23 cellular contexts compared by ENCODE assay signal in the genomic region with DNA sequence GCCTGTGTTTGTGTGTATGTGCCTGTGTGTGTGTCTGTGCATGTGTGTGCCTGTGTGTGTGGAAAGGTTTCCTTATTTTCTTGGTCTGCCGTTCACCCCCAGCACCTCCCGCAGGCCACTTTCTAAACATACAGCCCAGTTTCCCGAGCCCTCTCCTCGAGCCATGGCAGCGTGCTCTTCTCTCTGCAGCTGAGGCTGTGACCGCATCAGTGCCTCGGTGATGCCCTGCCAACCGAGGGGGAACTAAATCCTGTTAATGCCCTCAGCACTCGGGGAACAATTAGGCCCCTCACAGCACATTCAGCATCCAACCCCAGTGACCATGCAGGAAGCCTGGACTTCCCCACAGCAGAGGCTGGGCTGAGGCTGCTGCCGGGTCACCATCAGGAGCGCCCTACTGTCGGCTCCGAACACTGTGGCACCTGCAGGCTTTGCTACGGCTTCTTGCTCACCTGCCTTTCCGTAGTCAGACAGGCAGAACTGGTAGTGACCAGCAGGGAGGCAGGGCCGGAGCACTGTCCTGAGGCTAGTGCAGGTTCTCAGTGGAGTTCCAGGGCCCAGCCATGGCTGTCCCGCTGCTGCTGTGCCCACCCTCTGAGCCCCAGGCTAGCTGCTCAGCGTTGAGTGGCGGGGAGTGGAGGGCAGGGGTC. TPM values are rescaled to one million over a fixed set of nuclear protein-coding genes. Genes with fewer than 3 reads are reported as not detected.
A peak's percentile ranks its signal among the peaks of the same experiment; 100 is the strongest.
DNase-seq lines count a peak whose midpoint lies in the region; ATAC-seq and TF ChIP-seq lines count a peak whose summit lies in the region.
"Had no signal": no experiment of that assay in that cellular context is flagged by ENCODE, and none has a peak within 500 bp of the region (broad histone marks: within the 10 kb centered on the region; RNA-seq: fewer than 3 reads in every experiment).

No MANE protein-coding gene starts in this region.

- no peaks in the 10 kb centered on the region for H3K9me3 ChIP-seq in right cardiac atrium (ENCODE audit: control insufficient read depth, low read length)
- H3K9me3 ChIP-seq in uterus = no peaks in the 10 kb centered on the region
- H3K9me3 ChIP-seq: SK-N-SH had no signal

- H3K27ac Mint-ChIP-seq in brain = peak overlapping the region in 3 of 5 experiments; percentile 20 to 55 (median 26)
- H3K27ac Mint-ChIP-seq in nephron progenitor cell = peak overlapping the region; percentile 91
- H3K27ac Mint-ChIP-seq: activated naive CD4-positive, alpha-beta T cell treated with anti-CD3 and anti-CD28 coated beads, Interleukin-2, amount 50 U/mL, for 24 hours; IgD-negative memory B cell; T-helper 2 cell treated with Interferon-gamma antibody and Interleukin-4, amounts not matched to agents 5 μg/mL and 100 μg/mL, for 36 hours had no signal

- TF ChIP-seq CTCF in brain (conservative IDR thresholded peaks at IDR 0.05) (no peak), nephron progenitor cell (IDR thresholded peaks at IDR 0.05) (no peak), uterus (IDR thresholded peaks at IDR 0.05) (no peak)

- H3K27me3 Mint-ChIP-seq in brain (no peaks in the 10 kb centered on the region), nephron progenitor cell (ENCODE audit: low read depth, poor library complexity) (peaks cover 12% of the 10 kb centered on the region)
- H3K27me3 Mint-ChIP-seq: activated naive CD4-positive, alpha-beta T cell treated with anti-CD3 and anti-CD28 coated beads, Interleukin-2, amount 50 U/mL, for 24 hours; naive thymus-derived CD8-positive, alpha-beta T cell had no signal

- H3K27me3 ChIP-seq in right cardiac atrium (ENCODE audit: control insufficient read depth, insufficient read depth) = no peaks in the 10 kb centered on the region
- H3K27me3 ChIP-seq in uterus = no peaks in the 10 kb centered on the region

- peak overlapping the region in 2 of 5 experiments; percentile 0 to 20 for H3K4me3 Mint-ChIP-seq in brain
- peak overlapping the region; percentile 47 for H3K4me3 Mint-ChIP-seq in nephron progenitor cell
- H3K4me3 Mint-ChIP-seq: activated naive CD4-positive, alpha-beta T cell treated with anti-CD3 and anti-CD28 coated beads, Interleukin-2, amount 50 U/mL, for 24 hours; IgD-negative memory B cell; T-helper 2 cell treated with Interferon-gamma antibody and Interleukin-4, amounts not matched to agents 5 μg/mL and 100 μg/mL, for 36 hours had no signal

- 86% methylated on average over 19 of the region's 19 CpGs for WGBS in right cardiac atrium

- H3K4me1 ChIP-seq in right cardiac atrium (ENCODE audit: control insufficient read depth, insufficient read depth, low read length) (peaks cover 11% of the 10 kb centered on the region), uterus (no peaks in the 10 kb centered on the region)

- no peaks in the 10 kb centered on the region for H3K36me3 ChIP-seq in uterus

- H3K4me1 Mint-ChIP-seq in brain = peaks cover 55% of the 10 kb centered on the region
- peaks cover 81% of the 10 kb centered on the region for H3K4me1 Mint-ChIP-seq in nephron progenitor cell
- H3K4me1 Mint-ChIP-seq: activated naive CD4-positive, alpha-beta T cell treated with anti-CD3 and anti-CD28 coated beads, Interleukin-2, amount 50 U/mL, for 24 hours had no signal

- DNase-seq in right cardiac atrium (peak in 1 of 3 donors; percentile 24), left cardiac atrium (no peak), nephron progenitor cell (no peak), uterus (no peak), DMS79 treated with DMSO at 0.1 percent for 48 hours (lab: John Stamatoyannopoulos, UW) (no peak)
- DNase-seq: activated CD4-positive, alpha-beta T cell treated with anti-CD3 and anti-CD28 coated beads, Interleukin-2, amount 50 U/mL, for 4 hours; activated CD4-positive, CD25-positive, alpha-beta regulatory T cell; anterior cingulate cortex; COR-L47; DMS79; left colon; naive thymus-derived CD8-positive, alpha-beta T cell; NCI-H1105; NCI-H2029; NCI-H748 treated with DMSO at 0.1 percent for 48 hours; posterior cingulate gyrus; SK-N-SH had no signal

- TF ChIP-seq POLR2A in uterus (IDR thresholded peaks at IDR 0.05) = no peak

- H3K27ac ChIP-seq in right cardiac atrium (ENCODE audit: low read length) (peak overlapping the region; percentile 19), uterus (no peak overlapping the region)

- H3K36me3 Mint-ChIP-seq in brain (peaks cover 29% of the 10 kb centered on the region), nephron progenitor cell (ENCODE audit: low read depth) (peaks cover 14% of the 10 kb centered on the region)
- H3K36me3 Mint-ChIP-seq: activated naive CD4-positive, alpha-beta T cell treated with anti-CD3 and anti-CD28 coated beads, Interleukin-2, amount 50 U/mL, for 24 hours; IgD-negative memory B cell had no signal

- ATAC-seq in right cardiac atrium (no peak), left cardiac atrium (no peak), GM21825 (IDR thresholded peaks at IDR 0.05; ENCODE audit: unreplicated experiment) (no peak), GM21423 (IDR thresholded peaks at IDR 0.05; ENCODE audit: unreplicated experiment) (no peak)
- ATAC-seq: left colon; naive thymus-derived CD8-positive, alpha-beta T cell had no signal

- H3K9me3 Mint-ChIP-seq in brain (peaks cover 0 to 3% (median 0%) of the 10 kb centered on the region in 5 experiments), nephron progenitor cell (no peaks in the 10 kb centered on the region)
- H3K9me3 Mint-ChIP-seq: activated naive CD4-positive, alpha-beta T cell treated with anti-CD3 and anti-CD28 coated beads, Interleukin-2, amount 50 U/mL, for 24 hours; IgD-negative memory B cell; naive thymus-derived CD8-positive, alpha-beta T cell; T-helper 2 cell treated with Interferon-gamma antibody and Interleukin-4, amounts not matched to agents 5 μg/mL and 100 μg/mL, for 36 hours had no signal

- intact Hi-C loops in right cardiac atrium (cut with DNase I) = no loop called here
- intact Hi-C loops in left cardiac atrium (cut with DNase I) = no loop called here
- intact Hi-C loops in uterus (cut with DNase I; ENCODE audit: low total_unique reads) = no loop called here

- H3K4me3 ChIP-seq in right cardiac atrium (ENCODE audit: low read length) = no peak overlapping the region
- H3K4me3 ChIP-seq in uterus = no peak overlapping the region

RNA-seq across cellular contexts. Expression of gene GPR137B, which starts 8.1 kb away (rescaled TPM):
- total RNA-seq in right cardiac atrium (10 to 100 TPM; 21.3 to 73.3 (median 29.6) TPM), left cardiac atrium (10 to 100 TPM; 20.6 to 25.0 TPM), uterus (10 to 100 TPM in 3 of 4 donors, under 1 TPM in 1; 0.29 to 15.1 (median 11.2) TPM)
- polyA plus RNA-seq in right cardiac atrium (21.9 TPM), brain (ENCODE audit: insufficient read depth, low read depth, low replicate concordance) (17.8 TPM)
